Comparison of ENCODE assay signal across 1 cellular context in genomic region chr17:32141690-32142037, GRCh38.
TF ChIP-seq lines count a peak whose summit lies in the region.

No MANE protein-coding gene starts in this region.

TF ChIP-seq in K562, 482 proteins besides CTCF, POLR2A, EP300 and RAD21:
- TF ChIP-seq ZBTB40 (IDR thresholded peaks at IDR 0.05) (peak; percentile 61; the same call in 1 of the 2 replicates), ZBTB40 (CRISPR knock-in tag; IDR thresholded peaks at IDR 0.05) (no peak), NFRKB (IDR thresholded peaks at IDR 0.05; ENCODE audit: low read depth) (0 out of 2 replicates have a peak, but pooled peaks have one; percentile 50), POLR2H (tag; IDR thresholded peaks at IDR 0.05; ENCODE audit: low read depth) (peak; percentile 74; the same call in 1 of the 2 replicates), ATF1 (CRISPR knock-in tag; IDR thresholded peaks at IDR 0.05) (no peak), ATF1 (tag; IDR thresholded peaks at IDR 0.05) (0 out of 2 replicates have a peak, but pooled peaks have one; percentile 7), MNT (conservative IDR thresholded peaks at IDR 0.05) (peak in 1 of 2 experiments; percentile 17; a peak in 1 of 4 replicates), BRD4 (IDR thresholded peaks at IDR 0.05) (0 out of 2 replicates have a peak, but pooled peaks have one; percentile 29), ZNF175 (CRISPR knock-in tag; IDR thresholded peaks at IDR 0.05; ENCODE audit: low read depth) (0 out of 2 replicates have a peak, but pooled peaks have one; percentile 53), EP400 (IDR thresholded peaks at IDR 0.05) (peak; percentile 39; the same call in 1 of the 2 replicates), HDAC3 (IDR thresholded peaks at IDR 0.05; ENCODE audit: borderline replicate concordance, partially characterized antibody) (peak; percentile 29), HIVEP1 (CRISPR knock-in tag; IDR thresholded peaks at IDR 0.05) (no peak), ZNF282 (CRISPR knock-in tag; IDR thresholded peaks at IDR 0.05) (no peak), POLR3G (IDR thresholded peaks at IDR 0.05; ENCODE audit: extremely low read depth, insufficient read length, insufficient replicate concordance) (no peak), NR2C2 (CRISPR knock-in tag; IDR thresholded peaks at IDR 0.05) (no peak), NR2C2 (tag; IDR thresholded peaks at IDR 0.05) (peak; percentile 27; the same call in 1 of the 2 replicates), ZNF583 (CRISPR knock-in tag; IDR thresholded peaks at IDR 0.05) (no peak), ATF7 (IDR thresholded peaks at IDR 0.05) (0 out of 2 replicates have a peak, but pooled peaks have one; percentile 1), CBX2 (IDR thresholded peaks at IDR 0.05; ENCODE audit: insufficient read depth, low read length, poor library complexity, severe bottlenecking) (no peak), C11orf30 (IDR thresholded peaks at IDR 0.05; ENCODE audit: low read depth) (peak; percentile 40; the same call in 1 of the 2 replicates), PML (IDR thresholded peaks at IDR 0.05; ENCODE audit: low read length) (0 out of 2 replicates have a peak, but pooled peaks have one; percentile 26), CEBPB (tag; IDR thresholded peaks at IDR 0.05) (peak; percentile 20; the same call in 1 of the 2 replicates), CEBPG (CRISPR knock-in tag; IDR thresholded peaks at IDR 0.05) (no peak), CEBPG (tag; conservative IDR thresholded peaks at IDR 0.05 in 1 of 2, IDR thresholded peaks at IDR 0.05 in 1 of 2) (peak in 1 of 2 experiments; percentile 3; a peak in 1 of 4 replicates), ZBTB11 (CRISPR knock-in tag; IDR thresholded peaks at IDR 0.05) (0 out of 6 replicates have a peak, but pooled peaks of 1 of the 3 experiments have one; percentile 33)
